Comparison of ENCODE assay signal across 8 cellular contexts in genomic region chr17:16486373-16487250, GRCh38. TPM values are rescaled to one million over a fixed set of nuclear protein-coding genes. Genes with fewer than 3 reads are reported as not detected.
DNase-seq lines count a peak whose midpoint lies in the region; ATAC-seq and TF ChIP-seq lines count a peak whose summit lies in the region.

No MANE protein-coding gene starts in this region.

- H3K4me1 ChIP-seq in esophagus (ENCODE audit: control insufficient read depth in 2 of 2, insufficient read depth in 2 of 2, low read length in 1 of 2), result peaks cover 3 to 8% of the 10 kb centered on the region in 2 donors

- H3K9me3 ChIP-seq in esophagus (ENCODE audit: control insufficient read depth in 2 of 2, insufficient read depth in 1 of 2, low read depth in 1 of 2, low read length in 1 of 2), result no peaks in the 10 kb centered on the region

- no peaks in the 10 kb centered on the region for H3K27me3 ChIP-seq in esophagus (ENCODE audit: control insufficient read depth in 1 of 2, insufficient read depth in 2 of 2, low read length in 2 of 2)

- no peak for TF ChIP-seq CTCF in GM13977 (IDR thresholded peaks at IDR 0.05; ENCODE audit: extremely low read depth, insufficient read depth, missing control alignments)

- in situ Hi-C loops in GM13977 (cut with MboI; ENCODE audit: low pct_unique_long_range_greater_than_20kb, low sequenced_read_pairs, unreplicated experiment), result no loop called here

- DNase-seq in GM04503 (ENCODE audit: low read depth) (peak; percentile 51), NCI-H748 (lab: John Stamatoyannopoulos, UW; ENCODE audit: unreplicated experiment) (peak; percentile 99), mucosa of gallbladder (ENCODE audit: low spot score) (peak; percentile 93), GM13977 (ENCODE audit: low spot score) (no peak)
- no peak for DNase-seq in effector CD4-positive, alpha-beta T cell

- H3K36me3 ChIP-seq in esophagus (ENCODE audit: control insufficient read depth in 2 of 2, insufficient read depth in 2 of 2, low read length in 1 of 2), result no peaks in the 10 kb centered on the region

- no peak overlapping the region for H3K4me3 ChIP-seq in esophagus (ENCODE audit: low read depth in 1 of 2, low read length in 2 of 2)

- ATAC-seq in GM21390 (IDR thresholded peaks at IDR 0.05; ENCODE audit: unreplicated experiment) (no peak), GM18502 (IDR thresholded peaks at IDR 0.05; ENCODE audit: poor library complexity, unreplicated experiment) (no peak)

- H3K27ac ChIP-seq in esophagus (ENCODE audit: low read depth in 2 of 2, low read length in 1 of 2), result peak overlapping the region; percentile 49 to 50

- 30 to 35% methylated on average over 24 of the region's 24 CpGs for WGBS in esophagus, 2 donors

RNA-seq across cellular contexts. Expression of gene LRRC75A, which starts 5.4 kb away (rescaled TPM):
- under 1 TPM; 0.53 to 0.65 TPM for polyA plus RNA-seq in esophagus
- 7.0 TPM for total RNA-seq in mucosa of gallbladder

Comparison
In these comparisons a context has a peak if more than half of its experiments do, and no peak if none do; other contexts are left out.
1. DNase-seq: peak in GM04503 (single experiment), NCI-H748 (single experiment) and mucosa of gallbladder (single experiment); none in effector CD4-positive, alpha-beta T cell (single experiment) and GM13977 (single experiment).